25 cellular contexts compared by ENCODE assay signal in genomic region chr12:124107299-124107698, GRCh38.
DNase-seq lines count a peak whose midpoint lies in the region; ATAC-seq and TF ChIP-seq lines count a peak whose summit lies in the region.
"Had no signal": no experiment of that assay in that cellular context is flagged by ENCODE, and none has a peak within 500 bp of the region (broad histone marks: within the 10 kb centered on the region; RNA-seq: fewer than 3 reads in every experiment).

No MANE protein-coding gene starts in this region.

- H3K79me1 ChIP-seq in H9 (ENCODE audit: insufficient read depth, low read depth, low read length, poor library complexity, severe bottlenecking) = no peaks in the 10 kb centered on the region

- H3K4me2 ChIP-seq in neural progenitor cell (no peak overlapping the region), H9 (ENCODE audit: insufficient read depth, insufficient read length, low read length) (no peak overlapping the region)
- H3K4me2 ChIP-seq: BLaER1 treated with 17β-estradiol and CSF1 and Interleukin-3, amounts not matched to agents 10 nM and 100 nM; SK-N-SH had no signal

- H3K4ac ChIP-seq in H9 (ENCODE audit: low read depth, low read length) = no peak overlapping the region

- H2AFZ ChIP-seq in neural progenitor cell (replicated peaks) (no peak overlapping the region), H9 (ENCODE audit: low read length) (no peak overlapping the region)
- H2AFZ ChIP-seq: GM23248 had no signal

- H3T11ph ChIP-seq in H9 (ENCODE audit: low read length) = no peak overlapping the region

- H2BK120ac ChIP-seq in H9 (ENCODE audit: low read depth, low read length, poor library complexity, severe bottlenecking) = no peak overlapping the region

- no peaks in the 10 kb centered on the region for H3K36me3 ChIP-seq in neural progenitor cell
- H3K36me3 ChIP-seq: BLaER1 treated with 17β-estradiol and CSF1 and Interleukin-3, amounts not matched to agents 10 nM and 100 nM had no signal

- ATAC-seq in HG02588 (IDR thresholded peaks at IDR 0.05; ENCODE audit: unreplicated experiment) (no peak), HG03159 (IDR thresholded peaks at IDR 0.05; ENCODE audit: unreplicated experiment) (no peak)
- ATAC-seq: GM12878 had no signal

- H3K9me3 Mint-ChIP-seq in endothelial cell (ENCODE audit: unreplicated experiment) = no peaks in the 10 kb centered on the region
- H3K9me3 Mint-ChIP-seq in neural progenitor cell = peaks cover 23% of the 10 kb centered on the region
- peaks cover 17 to 29% of the 10 kb centered on the region in 2 experiments for H3K9me3 Mint-ChIP-seq in H9

- H3K56ac ChIP-seq in H9 (ENCODE audit: insufficient read length, low read depth, low read length) = no peak overlapping the region

- H3K27me3 ChIP-seq in neural progenitor cell = no peaks in the 10 kb centered on the region
- H3K27me3 ChIP-seq in H9 (ENCODE audit: insufficient read depth, low read length) = no peaks in the 10 kb centered on the region
- H3K27me3 ChIP-seq: BLaER1 treated with 17β-estradiol and CSF1 and Interleukin-3, amounts not matched to agents 10 nM and 100 nM had no signal

- H3K79me2 ChIP-seq in neural progenitor cell (ENCODE audit: low read depth) (no peaks in the 10 kb centered on the region), H9 (ENCODE audit: insufficient read depth, low read length) (no peaks in the 10 kb centered on the region)

- no peaks in the 10 kb centered on the region for H4K20me1 ChIP-seq in neural progenitor cell (ENCODE audit: low read depth)
- no peaks in the 10 kb centered on the region for H4K20me1 ChIP-seq in H9 (ENCODE audit: control insufficient read depth, insufficient read depth, insufficient read length)
- H4K20me1 ChIP-seq: BLaER1 treated with 17β-estradiol and CSF1 and Interleukin-3, amounts not matched to agents 10 nM and 100 nM had no signal

- H3K4me1 Mint-ChIP-seq in endothelial cell (ENCODE audit: unreplicated experiment) (peaks cover 23% of the 10 kb centered on the region), neural progenitor cell (peaks cover 13% of the 10 kb centered on the region), H9 (peaks cover 17 to 18% of the 10 kb centered on the region in 2 experiments)

- no peak overlapping the region for H3K9ac ChIP-seq in neural progenitor cell
- H3K9ac ChIP-seq in H9 (ENCODE audit: extremely low read depth, insufficient read length, low read length) = no peak overlapping the region
- H3K9ac ChIP-seq: BLaER1 treated with 17β-estradiol and CSF1 and Interleukin-3, amounts not matched to agents 10 nM and 100 nM; GM23248; SK-N-SH had no signal

- H3K4me1 ChIP-seq in neural progenitor cell = no peaks in the 10 kb centered on the region
- H3K4me1 ChIP-seq in H9 (ENCODE audit: insufficient read depth, low read length) = peaks cover 9% of the 10 kb centered on the region; the same call in 1 of the 2 replicates

- H3F3A ChIP-seq in neural progenitor cell (ENCODE audit: low read depth) = no peaks in the 10 kb centered on the region

- no peak overlapping the region for H3K27ac ChIP-seq in neural progenitor cell
- no peak overlapping the region for H3K27ac ChIP-seq in H9 (ENCODE audit: insufficient read length, low read depth, low read length)
- H3K27ac ChIP-seq: BLaER1 treated with 17β-estradiol and CSF1 and Interleukin-3, amounts not matched to agents 10 nM and 100 nM; GM23248 had no signal

- no peaks in the 10 kb centered on the region for H3K36me3 Mint-ChIP-seq in endothelial cell (ENCODE audit: low read depth, unreplicated experiment)
- peaks cover 6% of the 10 kb centered on the region for H3K36me3 Mint-ChIP-seq in neural progenitor cell
- H3K36me3 Mint-ChIP-seq in H9 (ENCODE audit: insufficient read depth in 1 of 3, low read depth in 3 of 3) = peaks cover 11 to 19% (median 12%) of the 10 kb centered on the region in 3 experiments
- H3K36me3 Mint-ChIP-seq: IgD-negative memory B cell had no signal

- H2BK5ac ChIP-seq in H9 (ENCODE audit: insufficient read length, low read length) = no peak overlapping the region

- H2BK20ac ChIP-seq in H9 (ENCODE audit: low read depth, low read length, poor library complexity, severe bottlenecking) = no peak overlapping the region

- no peak overlapping the region for H3K14ac ChIP-seq in H9 (ENCODE audit: insufficient read depth, low read length)

- no peak overlapping the region for H2BK15ac ChIP-seq in H9 (ENCODE audit: low read depth, low read length)

- H3K18ac ChIP-seq in H9 (ENCODE audit: insufficient read length, low read depth, low read length) = no peak overlapping the region

- H2AK5ac ChIP-seq in H9 (ENCODE audit: insufficient read length, low read length) = no peak overlapping the region

- no peak overlapping the region for H3K4me3 ChIP-seq in neural progenitor cell
- H3K4me3 ChIP-seq: BLaER1 treated with 17β-estradiol and CSF1 and Interleukin-3, amounts not matched to agents 10 nM and 100 nM; GM12878; GM23248 had no signal

- H3K23me2 ChIP-seq in H9 (ENCODE audit: insufficient read length, low read depth, low read length, poor library complexity, severe bottlenecking) = no peaks in the 10 kb centered on the region

- no peak overlapping the region for H4K91ac ChIP-seq in H9 (ENCODE audit: insufficient read length, low read depth, low read length)

- no peak for TF ChIP-seq CTCF in endothelial cell (IDR thresholded peaks at IDR 0.05; ENCODE audit: unreplicated experiment)
- no peak for TF ChIP-seq CTCF in neural progenitor cell (IDR thresholded peaks at IDR 0.05)
- no peak for TF ChIP-seq CTCF in H9 (conservative IDR thresholded peaks at IDR 0.05)

- no CpG with 5 or more reads among the region's 4 CpGs for WGBS in H9 (ENCODE audit: extremely low coverage, insufficient read length, low lambda C conversion rate)

- H3K4me3 Mint-ChIP-seq in endothelial cell (ENCODE audit: unreplicated experiment) = peak overlapping the region; percentile 25
- no peak overlapping the region for H3K4me3 Mint-ChIP-seq in neural progenitor cell
- no peak overlapping the region for H3K4me3 Mint-ChIP-seq in H9
- H3K4me3 Mint-ChIP-seq: CD4-positive, alpha-beta T cell; IgD-negative memory B cell had no signal

- H3K9me3 ChIP-seq in neural progenitor cell (ENCODE audit: low read depth) (no peaks in the 10 kb centered on the region), H9 (ENCODE audit: control insufficient read depth, low read depth, low read length) (no peaks in the 10 kb centered on the region)
- H3K9me3 ChIP-seq: SK-N-SH had no signal

- H3K27me3 Mint-ChIP-seq in endothelial cell (ENCODE audit: unreplicated experiment) (peaks cover 5% of the 10 kb centered on the region), neural progenitor cell (ENCODE audit: insufficient read depth, low read depth) (peaks cover 7% of the 10 kb centered on the region), H9 (ENCODE audit: low read depth) (no peaks in the 10 kb centered on the region)
- H3K27me3 Mint-ChIP-seq: CD4-positive, alpha-beta T cell had no signal

- no peak overlapping the region for H4K8ac ChIP-seq in H9 (replicated peaks; ENCODE audit: insufficient read length, low read depth, low read length)

- H3K27ac Mint-ChIP-seq in endothelial cell (ENCODE audit: unreplicated experiment) (no peak overlapping the region), neural progenitor cell (peak overlapping the region; percentile 54), H9 (no peak overlapping the region)
- H3K27ac Mint-ChIP-seq: CD4-positive, alpha-beta T cell; IgD-negative memory B cell had no signal

- peak; percentile 91 for DNase-seq in ELF-1 (ENCODE audit: low read depth, low spot score)
- DNase-seq in RPMI7951 (ENCODE audit: low read depth) = peak; percentile 26
- no peak for DNase-seq in endothelial cell (ENCODE audit: low spot score)
- DNase-seq in neural progenitor cell (ENCODE audit: low spot score) = no peak
- no peak for DNase-seq in H9
- no peak for DNase-seq in COLO829 (ENCODE audit: low spot score)
- DNase-seq: CD4-positive, alpha-beta T cell; COR-L47; GDM1; GM23248; HCEC 1CT; NCI-H1092; NCI-H1417 treated with DMSO at 0.1 percent for 48 hours; NCI-H1694 treated with DMSO at 0.1 percent for 48 hours; NCI-H2081; NCI-H2227 treated with DMSO at 0.1 percent for 48 hours; NCI-H69; SIG-M5; SK-N-SH; SW 1271 had no signal

- H2BK12ac ChIP-seq in H9 (ENCODE audit: insufficient read length, low read depth, low read length) = no peak overlapping the region

- H4K5ac ChIP-seq in H9 (ENCODE audit: insufficient read length, low read depth, low read length) = no peak overlapping the region

- no peak overlapping the region for H3K23ac ChIP-seq in H9 (ENCODE audit: insufficient read length, low read depth, low read length)

Comparison
In these comparisons a context has a peak if more than half of its experiments do, and no peak if none do; other contexts are left out.
1. DNase-seq: peak in ELF-1 (single experiment) and RPMI7951 (single experiment); none in endothelial cell (single experiment), neural progenitor cell (single experiment), H9 (single experiment) and COLO829 (single experiment).